22 cellular contexts compared by ENCODE assay signal in genomic region chr9:18237776-18238175, GRCh38.
DNase-seq lines count a peak whose midpoint lies in the region; TF ChIP-seq lines count a peak whose summit lies in the region.
"Had no signal": no experiment of that assay in that cellular context is flagged by ENCODE, and none has a peak within 500 bp of the region (broad histone marks: within the 10 kb centered on the region; RNA-seq: fewer than 3 reads in every experiment).

No MANE protein-coding gene starts in this region.

- no TSS peak for BruUV-seq in OCI-LY7 (replicated peaks; lab: Mats Ljungman, UMichigan)

- H3K9me2 ChIP-seq in SK-N-SH (no peaks in the 10 kb centered on the region), OCI-LY7 (ENCODE audit: insufficient read depth, low read length) (no peaks in the 10 kb centered on the region)

- POLR2A ChIA-PET in SK-N-SH (lab: Yijun Ruan, JAX): no interaction called here
- POLR2A ChIA-PET in OCI-LY7 (lab: Charles Lee): interaction anchor here (1.2 kb wide), 1 partner anchor 11 kb away, joined by 4 read pairs; no protein-coding TSS in a partner anchor

- H3K36me3 ChIP-seq in SK-N-SH (replicated peaks in 1 of 2; ENCODE audit: control insufficient read depth in 1 of 2, insufficient read depth in 2 of 2, low read length in 1 of 2) (no peaks in the 10 kb centered on the region), OCI-LY7 (ENCODE audit: insufficient read depth, low read length) (no peaks in the 10 kb centered on the region)
- H3K36me3 ChIP-seq: upper lobe of right lung had no signal

- H3K4me3 ChIP-seq in SK-N-SH (ENCODE audit: low read depth in 2 of 2, low read length in 1 of 2): no peak overlapping the region
- H3K4me3 ChIP-seq in OCI-LY7 (ENCODE audit: low read depth, low read length, poor library complexity, severe bottlenecking): no peak overlapping the region
- H3K4me3 ChIP-seq: GM23338, lung, upper lobe of right lung had no signal

- no peak for TF ChIP-seq EP300 in SK-N-SH (IDR thresholded peaks at IDR 0.05; ENCODE audit: borderline replicate concordance in 1 of 2, low read depth in 1 of 2, low read length in 1 of 2)

- intact Hi-C loops in OCI-LY7 (cut with micrococcal nuclease; ENCODE audit: unreplicated experiment): no loop called here

- in situ Hi-C loops in G401 (cut with HindIII; ENCODE audit: low sequenced_read_pairs): no loop called here

- peaks cover 22% of the 10 kb centered on the region for H3K4me1 Mint-ChIP-seq in osteocyte (ENCODE audit: unreplicated experiment)
- H3K4me1 Mint-ChIP-seq: activated CD4-positive, alpha-beta T cell treated with anti-CD3 and anti-CD28 coated beads, Interleukin-2, amount 10 ng/mL, durations not matched to agents 7 days and 5 days; CD8-positive, alpha-beta memory T cell had no signal

- CTCF ChIA-PET in SK-N-SH (lab: Yijun Ruan, JAX): interaction anchor here (1.3 to 1.9 kb wide), 2 partner anchors 17 to 24 kb away, joined by 5 to 9 read pairs; no protein-coding TSS in a partner anchor
- CTCF ChIA-PET in OCI-LY7 (lab: Charles Lee; ENCODE audit: unreplicated experiment): no interaction called here

- H3K27me3 ChIP-seq in SK-N-SH (ENCODE audit: insufficient read depth): no peaks in the 10 kb centered on the region
- H3K27me3 ChIP-seq: upper lobe of right lung had no signal

- peaks cover 6% of the 10 kb centered on the region for H3K9me3 Mint-ChIP-seq in osteocyte (ENCODE audit: unreplicated experiment)
- H3K9me3 Mint-ChIP-seq: activated CD4-positive, alpha-beta T cell treated with anti-CD3 and anti-CD28 coated beads, Interleukin-2, amount 10 ng/mL, durations not matched to agents 7 days and 5 days; GM23338 had no signal

- H3K27ac ChIP-seq in SK-N-SH (ENCODE audit: low read depth in 2 of 2, low read length in 1 of 2) (peak overlapping the region in 1 of 2 experiments; percentile 69; a peak in 2 of 4 replicates), epithelial cell of prostate (peak overlapping the region; percentile 74), OCI-LY7 (ENCODE audit: low read depth, low read length, poor library complexity, severe bottlenecking) (no peak overlapping the region)
- H3K27ac ChIP-seq: 22Rv1, upper lobe of right lung had no signal

- H3F3A ChIP-seq in SK-N-SH (replicated peaks; ENCODE audit: insufficient read depth): peaks cover 20% of the 10 kb centered on the region

- H2AFZ ChIP-seq in SK-N-SH (ENCODE audit: low read depth) (no peak overlapping the region), OCI-LY7 (ENCODE audit: low read length) (no peak overlapping the region)
- H2AFZ ChIP-seq: GM23338 had no signal

- no peak overlapping the region for H3K4me3 Mint-ChIP-seq in osteocyte (ENCODE audit: unreplicated experiment)
- H3K4me3 Mint-ChIP-seq: activated CD4-positive, alpha-beta T cell treated with anti-CD3 and anti-CD28 coated beads, Interleukin-2, amount 10 ng/mL, durations not matched to agents 7 days and 5 days; activated T-cell treated with anti-CD3 and anti-CD28 coated beads, Interleukin-2, amount 50 U/mL, for 72 hours; CD8-positive, alpha-beta memory T cell; GM23338 had no signal

- H3K79me2 ChIP-seq in SK-N-SH (ENCODE audit: insufficient read depth) (no peaks in the 10 kb centered on the region), OCI-LY7 (ENCODE audit: insufficient read depth, low read depth, low read length) (no peaks in the 10 kb centered on the region)

- H3K9me3 ChIP-seq in SK-N-SH (no peaks in the 10 kb centered on the region), OCI-LY7 (ENCODE audit: low read length) (0 out of 2 replicates have a peak, but pooled peaks cover 2% of the 10 kb centered on the region)
- H3K9me3 ChIP-seq: upper lobe of right lung had no signal

- H3K27me3 Mint-ChIP-seq in osteocyte (ENCODE audit: unreplicated experiment): no peaks in the 10 kb centered on the region

- H3K36me3 Mint-ChIP-seq in osteocyte (ENCODE audit: unreplicated experiment): no peaks in the 10 kb centered on the region
- H3K36me3 Mint-ChIP-seq: CD8-positive, alpha-beta memory T cell had no signal

- TF ChIP-seq RAD21 in SK-N-SH (IDR thresholded peaks at IDR 0.05; ENCODE audit: low read length): no peak

- WGBS in SK-N-SH (ENCODE audit: low lambda C conversion rate): 62% methylated on average over 3 of the region's 3 CpGs

- TF ChIP-seq CTCF in SK-N-SH (IDR thresholded peaks at IDR 0.05) (peak; percentile 15; the same call in 1 of the 2 replicates), osteocyte (IDR thresholded peaks at IDR 0.05) (no peak), OCI-LY7 (conservative IDR thresholded peaks at IDR 0.05; ENCODE audit: low read length) (no peak)

- peak overlapping the region; percentile 62 for H3K27ac Mint-ChIP-seq in osteocyte (ENCODE audit: unreplicated experiment)
- H3K27ac Mint-ChIP-seq: activated CD4-positive, alpha-beta T cell treated with anti-CD3 and anti-CD28 coated beads, Interleukin-2, amount 10 ng/mL, durations not matched to agents 7 days and 5 days; activated T-cell treated with anti-CD3 and anti-CD28 coated beads, Interleukin-2, amount 50 U/mL, for 72 hours; CD8-positive, alpha-beta memory T cell; GM23338 had no signal

- no peak overlapping the region for H3K9ac ChIP-seq in SK-N-SH

- H3K4me1 ChIP-seq in SK-N-SH (ENCODE audit: control insufficient read depth in 1 of 2, insufficient read depth in 2 of 2, low read depth in 1 of 2, low read length in 1 of 2) (peaks cover 0 to 12% of the 10 kb centered on the region in 2 experiments; a peak in 1 of 4 replicates), OCI-LY7 (ENCODE audit: insufficient read depth, low read length, poor library complexity, severe bottlenecking) (no peaks in the 10 kb centered on the region)
- H3K4me1 ChIP-seq: upper lobe of right lung had no signal

- peak; percentile 4 for DNase-seq in DMS 273 (lab: John Stamatoyannopoulos, UW; ENCODE audit: unreplicated experiment)
- DNase-seq in DMS 273 treated with DMSO at 0.1 percent for 48 hours (lab: John Stamatoyannopoulos, UW): no peak
- no peak for DNase-seq in SK-N-SH
- DNase-seq in epithelial cell of prostate (ENCODE audit: low read depth, low spot score): no peak
- no peak for DNase-seq in osteocyte (ENCODE audit: extremely low spot score, unreplicated experiment)
- no peak for DNase-seq in G401 (ENCODE audit: low spot score)
- no peak for DNase-seq in cerebellum (ENCODE audit: low spot score)
- DNase-seq in OCI-LY7 (ENCODE audit: low spot score): no peak
- DNase-seq: activated CD4-positive, alpha-beta T cell treated with anti-CD3 and anti-CD28 coated beads, Interleukin-2, amount 10 ng/mL, durations not matched to agents 7 days and 5 days; activated naive CD4-positive, alpha-beta T cell treated with Interleukin-2 at 50 U/mL for 16 hours; activated T-cell treated with anti-CD3 and anti-CD28 coated beads, Interleukin-2, amount 50 U/mL, for 72 hours; AML-193; amniotic stem cell; CD8-positive, alpha-beta memory T cell; kidney; NCI-H1105 treated with DMSO at 0.1 percent for 48 hours; NCI-H2081 treated with DMSO at 0.1 percent for 48 hours; NK-92 treated with Interleukin-12 subunit alpha and Interleukin-12 subunit beta, amount 100 ng/mL, for 24 hours; upper lobe of right lung had no signal

- no peaks in the 10 kb centered on the region for H4K20me1 ChIP-seq in SK-N-SH (ENCODE audit: insufficient read depth)
- no peaks in the 10 kb centered on the region for H4K20me1 ChIP-seq in OCI-LY7 (ENCODE audit: insufficient read depth, low read length)

- peak overlapping the region; percentile 67 for H3K4me2 ChIP-seq in SK-N-SH
- H3K4me2 ChIP-seq in OCI-LY7 (ENCODE audit: low read length): no peak overlapping the region
- H3K4me2 ChIP-seq: GM23338 had no signal

TF ChIP-seq in SK-N-SH, 30 proteins besides CTCF, POLR2A, EP300 and RAD21:
- TF ChIP-seq EZH2phosphoT487 (IDR thresholded peaks at IDR 0.05; ENCODE audit: borderline replicate concordance, low read depth) (no peak), SMC3 (IDR thresholded peaks at IDR 0.05; ENCODE audit: low read depth, low read length) (no peak)
